Comparison of ENCODE assay signal across 8 cellular contexts in genomic region chr17:49361902-49362722, GRCh38. TPM values are rescaled to one million over a fixed set of nuclear protein-coding genes. Genes with fewer than 3 reads are reported as not detected.
DNase-seq lines count a peak whose midpoint lies in the region; ATAC-seq and FAIRE-seq lines count a peak whose summit lies in the region.

Gene ZNF652, minus strand, starts transcription at chr17:49362250. Its CDS starts 44,525 bp downstream, at chr17:49317725.

- H3K4me2 ChIP-seq in Karpas-422 (ENCODE audit: low read depth, low read length, poor library complexity, severe bottlenecking) = peak within 1 kb of the TSS; percentile 98

- peak within 1 kb of the TSS; percentile 88 for H2AFZ ChIP-seq in Karpas-422 (ENCODE audit: low read length)

- H4K20me1 ChIP-seq in Karpas-422 (ENCODE audit: insufficient read depth, low read depth, low read length) = peaks cover 28% of the 10 kb centered on the region

- H3K9me2 ChIP-seq in Karpas-422 (replicated peaks; ENCODE audit: insufficient read depth, low read length) = no peaks in the 10 kb centered on the region

- intact Hi-C loops in activated T-helper 1 cell treated with anti-CD3 and anti-CD28 coated beads, Interleukin-12 subunit alpha, Interleukin-12 subunit beta, Interleukin-2, Interleukin-4 antibody, amounts not matched to agents 30 ng/mL and 10 ng/mL and 1 ng/mL, durations not matched to agents 14 hours and 24 hours and 36 hours (cut with micrococcal nuclease) = loop anchor here (1.0 to 10.0 kb wide), 6 partner anchors 20 to 447 kb away; partner anchors contain the start of genes PHB1 and SLC35B1
- intact Hi-C loops in naive thymus-derived CD4-positive, alpha-beta T cell (cut with micrococcal nuclease) = loop anchor here (1.0 to 5.0 kb wide), 15 partner anchors 20 to 1505 kb away; partner anchors contain the start of genes PHB1 (in 2 of the 2), ATP5MC1 (in 1 of the 2), CBX1 (in 1 of the 2) and PHOSPHO1 (in 1 of the 2)

- peaks cover 51% of the 10 kb centered on the region for H3K4me1 ChIP-seq in Karpas-422 (ENCODE audit: low read length)
- peaks cover 26 to 33% of the 10 kb centered on the region in 2 donors for H3K4me1 ChIP-seq in naive thymus-derived CD4-positive, alpha-beta T cell (ENCODE audit: control insufficient read depth in 2 of 2, insufficient read depth in 2 of 2, low read length in 2 of 2)

- ATAC-seq in GM21737 (IDR thresholded peaks at IDR 0.05; ENCODE audit: unreplicated experiment) = peak; percentile 49
- peak; percentile 81 for ATAC-seq in naive thymus-derived CD4-positive, alpha-beta T cell
- ATAC-seq in stimulated activated memory B cell treated with anti-CD40 and anti-IgM and Interleukin-4, amounts not matched to agents 10 μg/mL and 1 μg/mL and 100 μg/mL, for 72 hours = peak; percentile 81

- no peaks in the 10 kb centered on the region for H3K36me3 ChIP-seq in Karpas-422 (ENCODE audit: insufficient read depth, low read length)
- H3K36me3 ChIP-seq in naive thymus-derived CD4-positive, alpha-beta T cell (ENCODE audit: control insufficient read depth in 2 of 3, insufficient read depth in 3 of 3, low read length in 3 of 3) = peaks cover 0 to 3% (median 0%) of the 10 kb centered on the region in 3 experiments

- no peaks in the 10 kb centered on the region for H3K27me3 ChIP-seq in Karpas-422 (ENCODE audit: low read length)
- H3K27me3 ChIP-seq in naive thymus-derived CD4-positive, alpha-beta T cell (ENCODE audit: control insufficient read depth in 2 of 2, insufficient read depth in 2 of 2, low read length in 2 of 2) = no peaks in the 10 kb centered on the region

- POLR2A ChIA-PET in naive thymus-derived CD4-positive, alpha-beta T cell (lab: Charles Lee) = interaction anchor here (0.5 to 5.9 kb wide), 21 partner anchors 10 to 1321 kb away, joined by 3 to 57 read pairs (median 4); partner anchors contain the start of gene PHB1

- H3K4me3 ChIP-seq in Karpas-422 (ENCODE audit: low read length) = peak within 1 kb of the TSS; percentile 89
- peak within 1 kb of the TSS; percentile 67 for H3K4me3 ChIP-seq in naive thymus-derived CD4-positive, alpha-beta T cell (ENCODE audit: low read length)

- H3K4me3 Mint-ChIP-seq in activated T-helper 1 cell treated with anti-CD3 and anti-CD28 coated beads, Interleukin-12 subunit alpha, Interleukin-12 subunit beta, Interleukin-2, Interleukin-4 antibody, amounts not matched to agents 30 ng/mL and 10 ng/mL and 1 ng/mL, durations not matched to agents 14 hours and 24 hours and 36 hours = peak within 1 kb of the TSS; percentile 88
- peak within 1 kb of the TSS; percentile 88 to 99 (median 96) for H3K4me3 Mint-ChIP-seq in naive thymus-derived CD4-positive, alpha-beta T cell
- H3K4me3 Mint-ChIP-seq in stimulated activated memory B cell treated with anti-CD40 and anti-IgM and Interleukin-4, amounts not matched to agents 10 μg/mL and 1 μg/mL and 100 μg/mL, for 72 hours = peak within 1 kb of the TSS; percentile 90

- peak within 1 kb of the TSS; percentile 96 for H3K27ac ChIP-seq in Karpas-422 (ENCODE audit: low read length)
- peak within 1 kb of the TSS; percentile 71 for H3K27ac ChIP-seq in naive thymus-derived CD4-positive, alpha-beta T cell (ENCODE audit: low read depth, low read length)

- peak; percentile 99 for DNase-seq in DMS53 (lab: John Stamatoyannopoulos, UW)
- peak; percentile 99 for DNase-seq in Karpas-422
- DNase-seq in RCC 7860 (ENCODE audit: low spot score) = peak; percentile 87
- peak; percentile 94 for DNase-seq in activated T-helper 1 cell treated with anti-CD3 and anti-CD28 coated beads, Interleukin-12 subunit alpha, Interleukin-12 subunit beta, Interleukin-2, Interleukin-4 antibody, amounts not matched to agents 30 ng/mL and 10 ng/mL and 1 ng/mL, durations not matched to agents 14 hours and 24 hours and 36 hours (ENCODE audit: low spot score)
- DNase-seq in fibroblast of gingiva (ENCODE audit: low read depth) = peak; percentile 86
- DNase-seq in naive thymus-derived CD4-positive, alpha-beta T cell = peak; percentile 86 to 98 (median 97)

- no peak for FAIRE-seq in RCC 7860 (lab: Jason Lieb, UNC)

- H3K9me3 Mint-ChIP-seq in activated T-helper 1 cell treated with anti-CD3 and anti-CD28 coated beads, Interleukin-12 subunit alpha, Interleukin-12 subunit beta, Interleukin-2, Interleukin-4 antibody, amounts not matched to agents 30 ng/mL and 10 ng/mL and 1 ng/mL, durations not matched to agents 14 hours and 24 hours and 36 hours = no peaks in the 10 kb centered on the region
- H3K9me3 Mint-ChIP-seq in naive thymus-derived CD4-positive, alpha-beta T cell = peaks cover 0 to 3% (median 0%) of the 10 kb centered on the region in 11 donors
- no peaks in the 10 kb centered on the region for H3K9me3 Mint-ChIP-seq in stimulated activated memory B cell treated with anti-CD40 and anti-IgM and Interleukin-4, amounts not matched to agents 10 μg/mL and 1 μg/mL and 100 μg/mL, for 72 hours

- no peaks in the 10 kb centered on the region for H3K27me3 Mint-ChIP-seq in activated T-helper 1 cell treated with anti-CD3 and anti-CD28 coated beads, Interleukin-12 subunit alpha, Interleukin-12 subunit beta, Interleukin-2, Interleukin-4 antibody, amounts not matched to agents 30 ng/mL and 10 ng/mL and 1 ng/mL, durations not matched to agents 14 hours and 24 hours and 36 hours (ENCODE audit: insufficient read depth)
- no peaks in the 10 kb centered on the region for H3K27me3 Mint-ChIP-seq in naive thymus-derived CD4-positive, alpha-beta T cell
- H3K27me3 Mint-ChIP-seq in stimulated activated memory B cell treated with anti-CD40 and anti-IgM and Interleukin-4, amounts not matched to agents 10 μg/mL and 1 μg/mL and 100 μg/mL, for 72 hours = no peaks in the 10 kb centered on the region

- peak within 1 kb of the TSS; percentile 89 for H3K27ac Mint-ChIP-seq in activated T-helper 1 cell treated with anti-CD3 and anti-CD28 coated beads, Interleukin-12 subunit alpha, Interleukin-12 subunit beta, Interleukin-2, Interleukin-4 antibody, amounts not matched to agents 30 ng/mL and 10 ng/mL and 1 ng/mL, durations not matched to agents 14 hours and 24 hours and 36 hours
- peak within 1 kb of the TSS; percentile 92 to 97 (median 97) for H3K27ac Mint-ChIP-seq in naive thymus-derived CD4-positive, alpha-beta T cell
- peak within 1 kb of the TSS; percentile 83 for H3K27ac Mint-ChIP-seq in stimulated activated memory B cell treated with anti-CD40 and anti-IgM and Interleukin-4, amounts not matched to agents 10 μg/mL and 1 μg/mL and 100 μg/mL, for 72 hours

- H3K9me3 ChIP-seq in Karpas-422 (ENCODE audit: low read length) = no peaks in the 10 kb centered on the region
- no peaks in the 10 kb centered on the region for H3K9me3 ChIP-seq in naive thymus-derived CD4-positive, alpha-beta T cell (ENCODE audit: control insufficient read depth in 2 of 3, low read length in 3 of 3)

- H3K4me1 Mint-ChIP-seq in activated T-helper 1 cell treated with anti-CD3 and anti-CD28 coated beads, Interleukin-12 subunit alpha, Interleukin-12 subunit beta, Interleukin-2, Interleukin-4 antibody, amounts not matched to agents 30 ng/mL and 10 ng/mL and 1 ng/mL, durations not matched to agents 14 hours and 24 hours and 36 hours (ENCODE audit: low read depth) = peaks cover 62% of the 10 kb centered on the region
- H3K4me1 Mint-ChIP-seq in naive thymus-derived CD4-positive, alpha-beta T cell = peaks cover 48 to 58% (median 53%) of the 10 kb centered on the region in 7 donors
- peaks cover 53% of the 10 kb centered on the region for H3K4me1 Mint-ChIP-seq in stimulated activated memory B cell treated with anti-CD40 and anti-IgM and Interleukin-4, amounts not matched to agents 10 μg/mL and 1 μg/mL and 100 μg/mL, for 72 hours

- CTCF ChIA-PET in naive thymus-derived CD4-positive, alpha-beta T cell (lab: Charles Lee) = interaction anchor here (0.6 to 3.0 kb wide), 10 partner anchors 7 to 1108 kb away, joined by 3 to 13 read pairs (median 4); no protein-coding TSS in a partner anchor

- peaks cover 4% of the 10 kb centered on the region for H3K36me3 Mint-ChIP-seq in activated T-helper 1 cell treated with anti-CD3 and anti-CD28 coated beads, Interleukin-12 subunit alpha, Interleukin-12 subunit beta, Interleukin-2, Interleukin-4 antibody, amounts not matched to agents 30 ng/mL and 10 ng/mL and 1 ng/mL, durations not matched to agents 14 hours and 24 hours and 36 hours (ENCODE audit: low read depth)
- H3K36me3 Mint-ChIP-seq in naive thymus-derived CD4-positive, alpha-beta T cell = peaks cover 0 to 9% (median 0%) of the 10 kb centered on the region in 5 donors
- H3K36me3 Mint-ChIP-seq in stimulated activated memory B cell treated with anti-CD40 and anti-IgM and Interleukin-4, amounts not matched to agents 10 μg/mL and 1 μg/mL and 100 μg/mL, for 72 hours = peaks cover 5% of the 10 kb centered on the region

- peak within 1 kb of the TSS; percentile 96 for H3K9ac ChIP-seq in Karpas-422 (ENCODE audit: low read length)

- H3K79me2 ChIP-seq in Karpas-422 (ENCODE audit: low read length) = peaks cover 45% of the 10 kb centered on the region

RNA-seq across cellular contexts. Expression of gene ZNF652, which starts in this region (rescaled TPM):
- total RNA-seq in Karpas-422 (2014; rRNA removed; shearing (Covaris generic); ENCODE audit: low replicate concordance) = 47.7 and 84.1 TPM in 2 replicates
- total RNA-seq in activated T-helper 1 cell treated with anti-CD3 and anti-CD28 coated beads, Interleukin-12 subunit alpha, Interleukin-12 subunit beta, Interleukin-2, Interleukin-4 antibody, amounts not matched to agents 30 ng/mL and 10 ng/mL and 1 ng/mL, durations not matched to agents 14 hours and 24 hours and 36 hours = 6.3 and 7.5 TPM in 2 replicates
- 10 to 100 TPM; 33.8 to 64.4 (median 49.9) TPM for total RNA-seq in naive thymus-derived CD4-positive, alpha-beta T cell
- polyA plus RNA-seq in naive thymus-derived CD4-positive, alpha-beta T cell = 10 to 100 TPM; 19.3 to 20.3 TPM

Comparison
In these comparisons a context has a peak if more than half of its experiments do, and no peak if none do; other contexts are left out.
1. Peak in every context shown above with its lines: DNase-seq, ATAC-seq, H3K4me3 ChIP-seq and H3K27ac ChIP-seq.